ENCODE assay signal across 20 cellular contexts in genomic region chr14:22995889-22996611, GRCh38. TPM values are rescaled to one million over a fixed set of nuclear protein-coding genes. Genes with fewer than 3 reads are reported as not detected.
DNase-seq lines count a peak whose midpoint lies in the region; ATAC-seq, FAIRE-seq and TF ChIP-seq lines count a peak whose summit lies in the region.
"Had no signal": no experiment of that assay in that cellular context is flagged by ENCODE, and none has a peak within 500 bp of the region (broad histone marks: within the 10 kb centered on the region; RNA-seq: fewer than 3 reads in every experiment).

No MANE protein-coding gene starts in this region.

- H3K27me3 ChIP-seq in left lung = no peaks in the 10 kb centered on the region
- no peaks in the 10 kb centered on the region for H3K27me3 ChIP-seq in uterus

- H3K9me3 Mint-ChIP-seq in activated T-cell treated with anti-CD3 and anti-CD28 coated beads, Interleukin-2, amount 50 U/mL, for 24 hours = no peaks in the 10 kb centered on the region

- H3K9me3 ChIP-seq in left lung = no peaks in the 10 kb centered on the region
- H3K9me3 ChIP-seq in uterus = no peaks in the 10 kb centered on the region

- H3K27ac ChIP-seq in RWPE1 (peak overlapping the region; percentile 82), left lung (peak overlapping the region in 1 of 2 donors; percentile 7), uterus (peak overlapping the region; percentile 72)
- H3K27ac ChIP-seq: C4-2B had no signal

- DNase-seq in activated T-cell treated with anti-CD3 and anti-CD28 coated beads, Interleukin-2, amount 50 U/mL, for 24 hours = peak; percentile 15
- DNase-seq in activated T-cell treated with anti-CD3 and anti-CD28 coated beads, Interleukin-2, amount 50 U/mL, for 48 hours = no peak
- no peak for DNase-seq in RWPE1 (ENCODE audit: low spot score)
- no peak for DNase-seq in left lung
- no peak for DNase-seq in uterus
- DNase-seq in frontal cortex (ENCODE audit: low spot score in 2 of 2) = no peak
- no peak for DNase-seq in NCI-H1930 (lab: John Stamatoyannopoulos, UW)
- DNase-seq: GF-D8, H7, KBM-7, NCI-H1436, NCI-H2081 treated with DMSO at 0.1 percent for 48 hours, NCI-H510A treated with DMSO at 0.1 percent for 48 hours, SIG-M5 had no signal

- no peak for TF ChIP-seq POLR2A in uterus (IDR thresholded peaks at IDR 0.05)

- H3K36me3 Mint-ChIP-seq in activated T-cell treated with anti-CD3 and anti-CD28 coated beads, Interleukin-2, amount 50 U/mL, for 24 hours (ENCODE audit: low read depth) = peaks cover 6% of the 10 kb centered on the region

- FAIRE-seq in frontal cortex (lab: Jason Lieb, UNC) = no peak
- FAIRE-seq: GM12892, GM19239 had no signal

- H3K27me3 Mint-ChIP-seq in activated T-cell treated with anti-CD3 and anti-CD28 coated beads, Interleukin-2, amount 50 U/mL, for 24 hours = no peaks in the 10 kb centered on the region

- CTCF ChIA-PET in RWPE1 (lab: Yijun Ruan, JAX) = interaction anchor here (0.6 to 3.7 kb wide), 4 partner anchors 10 to 406 kb away, joined by 3 to 30 read pairs (median 6); no protein-coding TSS in a partner anchor

- TF ChIP-seq CTCF in RWPE1 (conservative IDR thresholded peaks at IDR 0.05; ENCODE audit: low read depth) = no peak
- no peak for TF ChIP-seq CTCF in left lung (IDR thresholded peaks at IDR 0.05)
- TF ChIP-seq CTCF in uterus (IDR thresholded peaks at IDR 0.05) = no peak

- ATAC-seq in left lung (peak; percentile 83), GM19324 (IDR thresholded peaks at IDR 0.05; ENCODE audit: low FRiP score, unreplicated experiment) (no peak)

- no peak overlapping the region for H3K27ac Mint-ChIP-seq in activated T-cell treated with anti-CD3 and anti-CD28 coated beads, Interleukin-2, amount 50 U/mL, for 24 hours

- peaks cover 0 to 11% of the 10 kb centered on the region in 2 donors for H3K36me3 ChIP-seq in left lung
- H3K36me3 ChIP-seq in uterus = no peaks in the 10 kb centered on the region

- H3K4me1 ChIP-seq in left lung (peaks cover 3 to 10% of the 10 kb centered on the region in 2 donors), uterus (peaks cover 5 to 9% of the 10 kb centered on the region in 2 donors)

- peaks cover 5% of the 10 kb centered on the region for H3K4me1 Mint-ChIP-seq in activated T-cell treated with anti-CD3 and anti-CD28 coated beads, Interleukin-2, amount 50 U/mL, for 24 hours (ENCODE audit: low read depth)

- H3K4me3 Mint-ChIP-seq in activated T-cell treated with anti-CD3 and anti-CD28 coated beads, Interleukin-2, amount 50 U/mL, for 24 hours = no peak overlapping the region

- H3K4me3 ChIP-seq in left lung (no peak overlapping the region), uterus (no peak overlapping the region)

- POLR2A ChIA-PET in RWPE1 (lab: Yijun Ruan, JAX; ENCODE audit: low non-redundant PET) = interaction anchor here (1.0 kb wide), 1 partner anchor 10 kb away, joined by 4 read pairs; no protein-coding TSS in a partner anchor

- intact Hi-C loops in left lung (cut with DNase I) = no loop called here
- intact Hi-C loops in uterus (cut with DNase I; ENCODE audit: low total_unique reads) = no loop called here

RNA-seq across cellular contexts. Expression of gene AJUBA, which starts 13.7 kb away (rescaled TPM):
- 10 to 100 TPM; 37.9 to 39.5 TPM for total RNA-seq in left lung
- total RNA-seq in uterus = 10 to 100 TPM in 3 of 4 donors, 1 to 10 TPM in 1; 6.8 to 51.7 (median 27.1) TPM
- total RNA-seq in frontal cortex = 4.5 TPM

RNA-seq across cellular contexts. Expression of gene C14orf93, which starts 13.9 kb away (rescaled TPM):
- total RNA-seq in left lung (1 to 10 TPM; 8.3 TPM), uterus (10 to 100 TPM in 2 of 4 donors, 1 to 10 TPM in 2; 7.2 to 18.6 (median 10.4) TPM), frontal cortex (4.5 TPM)

RNA-seq across cellular contexts. Expression of gene PSMB5, which starts 38.6 kb away (rescaled TPM):
- total RNA-seq in left lung (100 to 1,000 TPM; 114 to 140 TPM), uterus (100 to 1,000 TPM in 2 of 4 donors, 10 to 100 TPM in 2; 18.4 to 121 (median 92.0) TPM), frontal cortex (194 TPM)

RNA-seq across cellular contexts. Expression of gene HAUS4, which starts 39.2 kb away (rescaled TPM):
- total RNA-seq in left lung (10 to 100 TPM; 47.6 to 51.4 TPM), uterus (10 to 100 TPM; 30.0 to 65.3 (median 34.7) TPM), frontal cortex (23.2 TPM)

RNA-seq across cellular contexts. Expression of gene PSMB11, which starts 46.0 kb away (rescaled TPM):
- total RNA-seq in left lung (not detected), uterus (not detected), frontal cortex (under 0.01 TPM)
- total RNA-seq: A172, H7, OCI-LY7 had no signal
